Comparison of ENCODE assay signal across 18 cellular contexts in genomic region chr9:137157618-137158502, GRCh38. TPM values are rescaled to one million over a fixed set of nuclear protein-coding genes. Genes with fewer than 3 reads are reported as not detected.
DNase-seq lines count a peak whose midpoint lies in the region; ATAC-seq, FAIRE-seq and TF ChIP-seq lines count a peak whose summit lies in the region.
"Had no signal": no experiment of that assay in that cellular context is flagged by ENCODE, and none has a peak within 500 bp of the region (broad histone marks: within the 10 kb centered on the region; RNA-seq: fewer than 3 reads in every experiment).

No MANE protein-coding gene starts in this region.

- FAIRE-seq in A549 (lab: Jason Lieb, UNC): no peak

- no peak overlapping the region for H3K18ac ChIP-seq in IMR-90 (ENCODE audit: low read depth, low read length)

- dilution Hi-C loops in IMR-90 (cut with HindIII; ENCODE audit: low sequenced_read_pairs, unreplicated experiment): no loop called here

- H4K5ac ChIP-seq in IMR-90 (ENCODE audit: low read depth, low read length): no peak overlapping the region

- H3K4me2 ChIP-seq in A549: no peak overlapping the region
- H3K4me2 ChIP-seq in IMR-90 (ENCODE audit: low read depth, low read length): no peak overlapping the region

- no peak overlapping the region for H2AK5ac ChIP-seq in IMR-90 (ENCODE audit: low read depth, low read length)

- no peaks in the 10 kb centered on the region for H3K9me3 ChIP-seq in A549
- H3K9me3 ChIP-seq in IMR-90 (ENCODE audit: control insufficient read depth, insufficient read depth, low read length): no peaks in the 10 kb centered on the region
- H3K9me3 ChIP-seq in aorta (ENCODE audit: control insufficient read depth, low read length): no peaks in the 10 kb centered on the region
- H3K9me3 ChIP-seq: heart right ventricle had no signal

- H3K27me3 ChIP-seq in IMR-90 (ENCODE audit: control insufficient read depth, insufficient read depth, low read length) (peaks cover 60% of the 10 kb centered on the region), aorta (ENCODE audit: control insufficient read depth in 1 of 2, insufficient read depth in 2 of 2, low read length in 1 of 2) (no peaks in the 10 kb centered on the region)

- H3K4me3 ChIP-seq in A549 (no peak overlapping the region), IMR-90 (ENCODE audit: insufficient read depth, low read depth, low read length) (no peak overlapping the region), aorta (ENCODE audit: low read length in 2 of 2) (no peak overlapping the region)
- H3K4me3 ChIP-seq: heart right ventricle had no signal

- TF ChIP-seq RAD21 in A549 (conservative IDR thresholded peaks at IDR 0.05 in 1 of 2, IDR thresholded peaks at IDR 0.05 in 1 of 2) (no peak), IMR-90 (IDR thresholded peaks at IDR 0.05; ENCODE audit: low read length) (no peak)

- H2BK120ac ChIP-seq in IMR-90 (ENCODE audit: low read depth, low read length): no peak overlapping the region

- H3K27ac ChIP-seq in A549: no peak overlapping the region
- no peak overlapping the region for H3K27ac ChIP-seq in IMR-90 (ENCODE audit: insufficient read depth, low read length)
- peak overlapping the region; percentile 29 for H3K27ac ChIP-seq in cingulate gyrus (ENCODE audit: low read depth, low read length)
- H3K27ac ChIP-seq in aorta (ENCODE audit: low read depth in 1 of 2, low read length in 2 of 2): no peak overlapping the region
- H3K27ac ChIP-seq: heart right ventricle had no signal

- H4K8ac ChIP-seq in IMR-90 (ENCODE audit: low read depth in 2 of 2, low read length in 2 of 2): no peak overlapping the region

- H2BK5ac ChIP-seq in IMR-90 (ENCODE audit: low read depth, low read length, poor library complexity, severe bottlenecking): no peak overlapping the region

- peaks cover 5% of the 10 kb centered on the region for H3K9me1 ChIP-seq in IMR-90 (ENCODE audit: insufficient read depth, low read length)

- in situ Hi-C loops in IMR-90 (cut with MboI; ENCODE audit: low sequenced_read_pairs): no loop called here

- no peak overlapping the region for H3K23ac ChIP-seq in IMR-90 (ENCODE audit: low read depth, low read length)

- no peak overlapping the region for H3K4ac ChIP-seq in IMR-90 (ENCODE audit: low read depth, low read length)

- no peaks in the 10 kb centered on the region for H3K36me3 ChIP-seq in IMR-90 (ENCODE audit: control insufficient read depth, insufficient read depth, low read length)
- H3K36me3 ChIP-seq in aorta (ENCODE audit: control insufficient read depth in 1 of 2, insufficient read depth in 2 of 2, low read length in 1 of 2): no peaks in the 10 kb centered on the region
- H3K36me3 ChIP-seq: heart right ventricle had no signal

- TF ChIP-seq CTCF in A549 (IDR thresholded peaks at IDR 0.05): no peak
- TF ChIP-seq CTCF in IMR-90 (conservative IDR thresholded peaks at IDR 0.05; ENCODE audit: low read depth, low read length): no peak

- H3K79me1 ChIP-seq in IMR-90 (ENCODE audit: low read depth in 1 of 2, low read length in 2 of 2): no peaks in the 10 kb centered on the region

- intact Hi-C loops in IMR-90 (cut with micrococcal nuclease) (no loop called here), aorta (cut with DNase I) (no loop called here)

- H4K91ac ChIP-seq in IMR-90 (ENCODE audit: insufficient read depth, low read depth, low read length): no peak overlapping the region

- H2BK20ac ChIP-seq in IMR-90 (ENCODE audit: low read depth, low read length): no peak overlapping the region

- CTCF ChIA-PET in A549 (lab: Yijun Ruan, JAX) (interaction anchor here (0.7 to 3.1 kb wide), 9 partner anchors 12 to 210 kb away, joined by 3 to 11 read pairs (median 3); partner anchors contain the start of genes LRRC26 and RNF224), IMR-90 (lab: Yijun Ruan, JAX) (interaction anchor here (0.7 kb wide), 1 partner anchor 28 kb away, joined by 3 read pairs; no protein-coding TSS in a partner anchor)

- POLR2A ChIA-PET in A549 (lab: Yijun Ruan, JAX) (interaction anchor here (0.9 to 1.1 kb wide), 2 partner anchors 28 to 66 kb away, joined by 3 to 12 read pairs; no protein-coding TSS in a partner anchor), IMR-90 (lab: Charles Lee; ENCODE audit: unreplicated experiment) (no interaction called here)

- H4K20me1 ChIP-seq in IMR-90 (ENCODE audit: insufficient read depth, low read length): 0 out of 2 replicates have a peak, but pooled peaks cover 5% of the 10 kb centered on the region

- no peak for TF ChIP-seq EP300 in A549 (IDR thresholded peaks at IDR 0.05)

- no TSS peak for BruUV-seq in IMR-90 (replicated peaks; lab: Mats Ljungman, UMichigan)

- H2AFZ ChIP-seq in IMR-90 (replicated peaks; ENCODE audit: low read length, poor library complexity): peak overlapping the region; percentile 32

- no peak overlapping the region for H3K14ac ChIP-seq in IMR-90 (replicated peaks; ENCODE audit: low read depth, low read length)

- TF ChIP-seq POLR2A in A549 (IDR thresholded peaks at IDR 0.05; ENCODE audit: low read length) (no peak), IMR-90 (IDR thresholded peaks at IDR 0.05; ENCODE audit: low read depth, low read length) (no peak)

- H3K4me1 ChIP-seq in A549 (peaks cover 25% of the 10 kb centered on the region), IMR-90 (ENCODE audit: control insufficient read depth, insufficient read depth, low read length) (peaks cover 2% of the 10 kb centered on the region; the same call in 1 of the 2 replicates), aorta (ENCODE audit: control insufficient read depth in 1 of 2, insufficient read depth in 2 of 2, low read length in 2 of 2) (no peaks in the 10 kb centered on the region)

- WGBS in A549 (ENCODE audit: missing lambda C conversion rate): 41% methylated on average over 20 of the region's 24 CpGs
- WGBS in IMR-90 (ENCODE audit: extremely low coverage in 2 of 2, insufficient read length in 1 of 2), 2 experiments: 74% methylated on average over 13 of the region's 24 CpGs; no CpG with 5 or more reads in 1 of the 2 experiments
- 63 to 65% methylated on average over 24 of the region's 24 CpGs for WGBS in aorta, 2 donors

- no peak overlapping the region for H3K9ac ChIP-seq in IMR-90 (ENCODE audit: low read depth, low read length)

- H3K56ac ChIP-seq in IMR-90 (ENCODE audit: extremely low read depth, insufficient read depth, low read length): no peak overlapping the region

- H2BK15ac ChIP-seq in IMR-90 (ENCODE audit: low read depth, low read length): no peak overlapping the region

- ATAC-seq in A549 (peak; percentile 1 to 7; a peak in 2 of 6 replicates), IMR-90 (ENCODE audit: low read depth) (no peak), aorta (ENCODE audit: low FRiP score) (no peak)
- ATAC-seq: SK-N-SH treated with all-trans-retinoic acid at 6 μM for 48 hours had no signal

- H2AK9ac ChIP-seq in IMR-90 (replicated peaks; ENCODE audit: low read depth, low read length, poor library complexity): peak overlapping the region; percentile 65

- no peak for DNase-seq in A549 (ENCODE audit: low read depth in 1 of 2, low spot score in 1 of 2)
- no peak for DNase-seq in IMR-90
- DNase-seq in NCI-H446 treated with DMSO at 0.1 percent for 48 hours (lab: John Stamatoyannopoulos, UW): no peak
- no peak for DNase-seq in aorta
- no peak for DNase-seq in NCI-H2196 (lab: John Stamatoyannopoulos, UW; ENCODE audit: unreplicated experiment)
- DNase-seq: ACHN, cortex of kidney, heart right ventricle had no signal

RNA-seq across cellular contexts. Expression of gene LRRC26, which starts 12.0 kb away (rescaled TPM):
- polyA plus RNA-seq in A549 (2011; rRNA removed): 0.08 and 0.09 TPM in 2 replicates
- polyA plus RNA-seq in A549 (2012; cell fraction: cytosol; rRNA removed): 1.4 and 2.3 TPM in 2 replicates
- polyA plus RNA-seq in A549 (2012; cell fraction: nucleus; rRNA removed): 0.81 and 2.7 TPM in 2 replicates
- 0.80 to 1.2 TPM (median 1.0 TPM) in 3 replicates for polyA plus RNA-seq in A549 (2017; fragmentation: RNase III; extraction: RNeasy Plus Mini Kit Qiagen cat#74134 plus additional on column Dnase treatment)
- not detected in 2 replicates for polyA minus RNA-seq in A549 (2011; rRNA and poly(A)+ RNA removed)
- not detected in 2 replicates for total RNA-seq in IMR-90 (2012; rRNA removed)
- not detected in 2 replicates for polyA plus RNA-seq in IMR-90 (2012; rRNA removed)
- polyA plus RNA-seq in IMR-90 (2012; cell fraction: cytosol; rRNA removed): not detected in 2 replicates
- not detected in 2 replicates for polyA plus RNA-seq in IMR-90 (2012; cell fraction: nucleus; rRNA removed; ENCODE audit: low replicate concordance)
- not detected for total RNA-seq in aorta
- not detected for polyA plus RNA-seq in aorta
- total RNA-seq: activated CD8-positive, alpha-beta memory T cell treated with anti-CD3 and anti-CD28 coated beads for 36 hours; heart right ventricle; kidney epithelial cell; mesothelial cell of epicardium; NCI-H460; OCI-LY7; sciatic nerve had no signal
- polyA plus RNA-seq: heart right ventricle had no signal

RNA-seq across cellular contexts. Expression of gene TMEM210, which starts 14.0 kb away (rescaled TPM):
- polyA plus RNA-seq in A549 (2011; rRNA removed) (not detected in 2 replicates), A549 (2017; fragmentation: RNase III; extraction: RNeasy Plus Mini Kit Qiagen cat#74134 plus additional on column Dnase treatment) (not detected in 3 replicates), IMR-90 (2012; rRNA removed) (not detected in 2 replicates), aorta (not detected)
- not detected in 2 replicates for polyA plus RNA-seq in A549 (2012; cell fraction: cytosol; rRNA removed)
- 0.24 TPM in 1 of 2 replicates, not detected in the other for polyA plus RNA-seq in A549 (2012; cell fraction: nucleus; rRNA removed)
- polyA minus RNA-seq in A549 (2011; rRNA and poly(A)+ RNA removed): not detected in 2 replicates
- total RNA-seq in IMR-90 (2012; rRNA removed) (not detected in 2 replicates), aorta (not detected)
- not detected in 2 replicates for polyA plus RNA-seq in IMR-90 (2012; cell fraction: cytosol; rRNA removed)
- polyA plus RNA-seq in IMR-90 (2012; cell fraction: nucleus; rRNA removed; ENCODE audit: low replicate concordance): not detected in 2 replicates
- total RNA-seq: activated CD8-positive, alpha-beta memory T cell treated with anti-CD3 and anti-CD28 coated beads for 36 hours; esophagus mucosa; heart right ventricle; kidney epithelial cell; mesothelial cell of epicardium; NCI-H460; OCI-LY7; sciatic nerve; temporal lobe had no signal
- polyA plus RNA-seq: heart right ventricle had no signal

RNA-seq across cellular contexts. Expression of gene GRIN1, which starts 18.9 kb away (rescaled TPM):
- polyA plus RNA-seq in A549 (2011; rRNA removed) (0.11 and 0.13 TPM in 2 replicates), A549 (2017; fragmentation: RNase III; extraction: RNeasy Plus Mini Kit Qiagen cat#74134 plus additional on column Dnase treatment) (0.30 to 0.51 TPM (median 0.45 TPM) in 3 replicates), IMR-90 (2012; rRNA removed) (0.04 and 0.09 TPM in 2 replicates), aorta (not detected)
- polyA plus RNA-seq in A549 (2012; cell fraction: cytosol; rRNA removed): 0.30 and 0.57 TPM in 2 replicates
- 0.38 and 0.78 TPM in 2 replicates for polyA plus RNA-seq in A549 (2012; cell fraction: nucleus; rRNA removed)
- polyA minus RNA-seq in A549 (2011; rRNA and poly(A)+ RNA removed): 0.17 and 0.88 TPM in 2 replicates
- total RNA-seq in IMR-90 (2012; rRNA removed) (not detected in 2 replicates), aorta (not detected)
- 0.03 TPM in 2 replicates for polyA plus RNA-seq in IMR-90 (2012; cell fraction: cytosol; rRNA removed)
- 0.15 and 0.29 TPM in 2 replicates for polyA plus RNA-seq in IMR-90 (2012; cell fraction: nucleus; rRNA removed; ENCODE audit: low replicate concordance)
- total RNA-seq: heart right ventricle, NCI-H460, sciatic nerve had no signal
- polyA plus RNA-seq: heart right ventricle had no signal

RNA-seq across cellular contexts. Expression of gene ANAPC2, which starts 30.5 kb away (rescaled TPM):
- 17.5 and 22.3 TPM in 2 replicates for polyA plus RNA-seq in A549 (2011; rRNA removed)
- polyA plus RNA-seq in A549 (2012; cell fraction: cytosol; rRNA removed): 37.1 and 48.9 TPM in 2 replicates
- polyA plus RNA-seq in A549 (2012; cell fraction: nucleus; rRNA removed): 202 and 265 TPM in 2 replicates
- 35.4 to 40.7 TPM (median 39.9 TPM) in 3 replicates for polyA plus RNA-seq in A549 (2017; fragmentation: RNase III; extraction: RNeasy Plus Mini Kit Qiagen cat#74134 plus additional on column Dnase treatment)
- polyA minus RNA-seq in A549 (2011; rRNA and poly(A)+ RNA removed): 18.9 and 25.5 TPM in 2 replicates
- 9.3 and 9.4 TPM in 2 replicates for total RNA-seq in IMR-90 (2012; rRNA removed)
- 29.5 and 34.3 TPM in 2 replicates for polyA plus RNA-seq in IMR-90 (2012; rRNA removed)
- 18.0 and 23.4 TPM in 2 replicates for polyA plus RNA-seq in IMR-90 (2012; cell fraction: cytosol; rRNA removed)
- 171 and 370 TPM in 2 replicates for polyA plus RNA-seq in IMR-90 (2012; cell fraction: nucleus; rRNA removed; ENCODE audit: low replicate concordance)
- total RNA-seq in aorta: 10 to 100 TPM; 38.7 to 54.0 TPM
- 10 to 100 TPM; 13.3 to 84.5 TPM for polyA plus RNA-seq in aorta

RNA-seq across cellular contexts. Expression of gene SSNA1, which starts 30.6 kb away (rescaled TPM):
- 52.6 and 54.1 TPM in 2 replicates for polyA plus RNA-seq in A549 (2011; rRNA removed)
- 201 and 204 TPM in 2 replicates for polyA plus RNA-seq in A549 (2012; cell fraction: cytosol; rRNA removed)
- 122 and 139 TPM in 2 replicates for polyA plus RNA-seq in A549 (2012; cell fraction: nucleus; rRNA removed)
- 89.2 to 102 TPM (median 102 TPM) in 3 replicates for polyA plus RNA-seq in A549 (2017; fragmentation: RNase III; extraction: RNeasy Plus Mini Kit Qiagen cat#74134 plus additional on column Dnase treatment)
- polyA minus RNA-seq in A549 (2011; rRNA and poly(A)+ RNA removed): 10.9 and 21.7 TPM in 2 replicates
- 55.7 and 63.9 TPM in 2 replicates for total RNA-seq in IMR-90 (2012; rRNA removed)
- polyA plus RNA-seq in IMR-90 (2012; rRNA removed): 86.7 and 107 TPM in 2 replicates
- polyA plus RNA-seq in IMR-90 (2012; cell fraction: cytosol; rRNA removed): 102 and 149 TPM in 2 replicates
- polyA plus RNA-seq in IMR-90 (2012; cell fraction: nucleus; rRNA removed; ENCODE audit: low replicate concordance): 40.6 and 69.4 TPM in 2 replicates
- total RNA-seq in aorta: 10 to 100 TPM; 30.5 to 37.4 TPM
- 10 to 100 TPM; 77.0 to 87.1 TPM for polyA plus RNA-seq in aorta

Comparison
In these comparisons a context has a peak if more than half of its experiments do, and no peak if none do; other contexts are left out.
1. ATAC-seq: peak in A549 (2 of 2); none in IMR-90 (single experiment) and aorta (single experiment).